6 cellular contexts compared by ENCODE assay signal in genomic region chr3:98402507-98402906, GRCh38. TPM values are rescaled to one million over a fixed set of nuclear protein-coding genes. Genes with fewer than 3 reads are reported as not detected.
"Had no signal": no experiment of that assay in that cellular context is flagged by ENCODE, and none has a peak within 500 bp of the region (broad histone marks: within the 10 kb centered on the region; RNA-seq: fewer than 3 reads in every experiment).

No MANE protein-coding gene starts in this region.

- H3K4me3 Mint-ChIP-seq: H9 had no signal

- H3K4me1 Mint-ChIP-seq: H9 had no signal

- DNase-seq: GM23248, GOT3, H9, HCEC 1CT, IMR-90 had no signal

- H3K4me3 ChIP-seq: GM23248 had no signal

- H3K27ac Mint-ChIP-seq: H9 had no signal

- H3K27ac ChIP-seq: GM23248 had no signal

RNA-seq across cellular contexts. Expression of gene OR5K3, which starts 12.0 kb away (rescaled TPM):
- total RNA-seq: GM23248, H9, HT-29, IMR-90 had no signal
- polyA plus RNA-seq: GM23248, IMR-90 had no signal

RNA-seq across cellular contexts. Expression of gene OR5K4, which starts 48.9 kb away (rescaled TPM):
- total RNA-seq: GM23248, H9, HT-29, IMR-90 had no signal
- polyA plus RNA-seq: GM23248, IMR-90 had no signal
